ENCODE assay signal across 12 cellular contexts in genomic region chr12:116370004-116370404, GRCh38.
DNase-seq lines count a peak whose midpoint lies in the region; ATAC-seq and TF ChIP-seq lines count a peak whose summit lies in the region.
"Had no signal": no experiment of that assay in that cellular context is flagged by ENCODE, and none has a peak within 500 bp of the region (broad histone marks: within the 10 kb centered on the region; RNA-seq: fewer than 3 reads in every experiment).

No MANE protein-coding gene starts in this region.

- no peak for TF ChIP-seq CTCF in omental fat pad (IDR thresholded peaks at IDR 0.05)

- DNase-seq in Daoy (ENCODE audit: low read depth) (peak; percentile 52), MV-4-11 (lab: John Stamatoyannopoulos, UW) (peak; percentile 26), fibroblast of gingiva (ENCODE audit: low read depth) (peak; percentile 69), omental fat pad (ENCODE audit: low spot score) (no peak), NCI-H1436 (lab: John Stamatoyannopoulos, UW) (no peak)
- DNase-seq: effector memory CD8-positive, alpha-beta T cell; NCI-H69; substantia nigra had no signal

- ATAC-seq in omental fat pad (ENCODE audit: low FRiP score) (peak; percentile 35), GM18873 (IDR thresholded peaks at IDR 0.05; ENCODE audit: low FRiP score, unreplicated experiment) (no peak), GM21367 (IDR thresholded peaks at IDR 0.05; ENCODE audit: unreplicated experiment) (no peak), GM19395 (IDR thresholded peaks at IDR 0.05; ENCODE audit: unreplicated experiment) (no peak)
- ATAC-seq: effector memory CD8-positive, alpha-beta T cell; WTC11 had no signal

Comparison
In these comparisons a context has a peak if more than half of its experiments do, and no peak if none do; other contexts are left out.
1. DNase-seq: peak in Daoy (single experiment), MV-4-11 (single experiment) and fibroblast of gingiva (single experiment); none in omental fat pad (single experiment) and NCI-H1436 (single experiment).